1 cellular context compared by ENCODE assay signal in genomic region chr1:242690849-242691602, GRCh38.
TF ChIP-seq lines count a peak whose summit lies in the region.

No MANE protein-coding gene starts in this region.

TF ChIP-seq in GM23338, 12 proteins besides CTCF, POLR2A, EP300 and RAD21 (continued from another document):
- no peak for TF ChIP-seq ZNF462 (CRISPR knock-in tag; IDR thresholded peaks at IDR 0.05)
- TF ChIP-seq JUNB (IDR thresholded peaks at IDR 0.05; ENCODE audit: unreplicated experiment): no peak
- no peak for TF ChIP-seq EZH2phosphoT487 (IDR thresholded peaks at IDR 0.05; ENCODE audit: unreplicated experiment)
- no peak for TF ChIP-seq STAT1 (IDR thresholded peaks at IDR 0.05; ENCODE audit: unreplicated experiment)
- no peak for TF ChIP-seq REST (IDR thresholded peaks at IDR 0.05; ENCODE audit: unreplicated experiment)
